In the genomic region with DNA sequence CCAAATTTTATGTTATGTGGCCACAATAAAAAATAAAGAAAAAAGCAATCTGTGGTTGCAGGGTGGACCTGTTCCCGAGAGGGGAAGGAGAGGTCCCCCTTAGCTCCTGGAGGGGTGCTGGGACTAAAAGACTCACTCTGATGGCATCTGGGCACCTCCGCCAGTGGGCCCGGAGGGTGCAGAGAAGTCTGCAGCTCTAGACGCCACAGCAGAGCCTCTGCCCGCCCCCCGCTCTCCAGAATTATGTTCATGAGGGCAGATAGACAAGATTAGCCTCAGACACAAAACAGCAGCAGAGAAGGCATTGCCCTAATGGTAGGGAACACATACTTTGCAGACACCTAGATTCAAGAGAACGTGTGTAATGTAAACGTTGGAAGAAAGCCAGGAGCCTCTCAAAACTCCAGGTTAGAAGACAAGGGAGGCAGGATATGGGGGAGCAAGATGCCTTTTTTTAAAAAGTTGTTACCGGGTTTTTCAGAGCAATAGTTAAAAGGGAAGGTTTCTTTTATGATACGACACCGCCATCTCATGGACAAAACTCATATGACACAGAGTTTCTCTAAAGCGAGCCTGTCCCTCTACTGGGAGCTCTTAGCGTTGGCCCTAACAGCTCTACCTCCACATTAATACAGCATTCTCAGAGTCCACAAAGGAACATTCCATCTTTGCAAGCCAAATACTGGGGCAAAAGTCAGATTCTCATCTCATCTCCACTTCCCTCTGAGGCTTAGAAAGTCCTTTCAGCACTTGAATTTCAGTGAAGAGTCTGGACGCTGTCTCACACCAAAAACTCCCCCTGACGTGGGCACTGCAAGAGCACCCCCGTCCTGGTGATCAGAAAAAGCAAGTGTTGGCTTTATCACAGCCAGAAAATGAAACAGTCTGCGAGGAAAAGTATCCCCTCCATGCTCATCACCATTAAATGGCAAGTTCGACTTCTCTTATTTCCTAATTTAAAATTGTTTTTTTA, we compare ENCODE assay signal across 1 cellular context.
TF ChIP-seq lines count a peak whose summit lies in the region.

No MANE protein-coding gene starts in this region.

TF ChIP-seq in GM23338, 12 proteins besides CTCF, POLR2A, EP300 and RAD21 (continued from another document):
- TF ChIP-seq, protein P1, sequence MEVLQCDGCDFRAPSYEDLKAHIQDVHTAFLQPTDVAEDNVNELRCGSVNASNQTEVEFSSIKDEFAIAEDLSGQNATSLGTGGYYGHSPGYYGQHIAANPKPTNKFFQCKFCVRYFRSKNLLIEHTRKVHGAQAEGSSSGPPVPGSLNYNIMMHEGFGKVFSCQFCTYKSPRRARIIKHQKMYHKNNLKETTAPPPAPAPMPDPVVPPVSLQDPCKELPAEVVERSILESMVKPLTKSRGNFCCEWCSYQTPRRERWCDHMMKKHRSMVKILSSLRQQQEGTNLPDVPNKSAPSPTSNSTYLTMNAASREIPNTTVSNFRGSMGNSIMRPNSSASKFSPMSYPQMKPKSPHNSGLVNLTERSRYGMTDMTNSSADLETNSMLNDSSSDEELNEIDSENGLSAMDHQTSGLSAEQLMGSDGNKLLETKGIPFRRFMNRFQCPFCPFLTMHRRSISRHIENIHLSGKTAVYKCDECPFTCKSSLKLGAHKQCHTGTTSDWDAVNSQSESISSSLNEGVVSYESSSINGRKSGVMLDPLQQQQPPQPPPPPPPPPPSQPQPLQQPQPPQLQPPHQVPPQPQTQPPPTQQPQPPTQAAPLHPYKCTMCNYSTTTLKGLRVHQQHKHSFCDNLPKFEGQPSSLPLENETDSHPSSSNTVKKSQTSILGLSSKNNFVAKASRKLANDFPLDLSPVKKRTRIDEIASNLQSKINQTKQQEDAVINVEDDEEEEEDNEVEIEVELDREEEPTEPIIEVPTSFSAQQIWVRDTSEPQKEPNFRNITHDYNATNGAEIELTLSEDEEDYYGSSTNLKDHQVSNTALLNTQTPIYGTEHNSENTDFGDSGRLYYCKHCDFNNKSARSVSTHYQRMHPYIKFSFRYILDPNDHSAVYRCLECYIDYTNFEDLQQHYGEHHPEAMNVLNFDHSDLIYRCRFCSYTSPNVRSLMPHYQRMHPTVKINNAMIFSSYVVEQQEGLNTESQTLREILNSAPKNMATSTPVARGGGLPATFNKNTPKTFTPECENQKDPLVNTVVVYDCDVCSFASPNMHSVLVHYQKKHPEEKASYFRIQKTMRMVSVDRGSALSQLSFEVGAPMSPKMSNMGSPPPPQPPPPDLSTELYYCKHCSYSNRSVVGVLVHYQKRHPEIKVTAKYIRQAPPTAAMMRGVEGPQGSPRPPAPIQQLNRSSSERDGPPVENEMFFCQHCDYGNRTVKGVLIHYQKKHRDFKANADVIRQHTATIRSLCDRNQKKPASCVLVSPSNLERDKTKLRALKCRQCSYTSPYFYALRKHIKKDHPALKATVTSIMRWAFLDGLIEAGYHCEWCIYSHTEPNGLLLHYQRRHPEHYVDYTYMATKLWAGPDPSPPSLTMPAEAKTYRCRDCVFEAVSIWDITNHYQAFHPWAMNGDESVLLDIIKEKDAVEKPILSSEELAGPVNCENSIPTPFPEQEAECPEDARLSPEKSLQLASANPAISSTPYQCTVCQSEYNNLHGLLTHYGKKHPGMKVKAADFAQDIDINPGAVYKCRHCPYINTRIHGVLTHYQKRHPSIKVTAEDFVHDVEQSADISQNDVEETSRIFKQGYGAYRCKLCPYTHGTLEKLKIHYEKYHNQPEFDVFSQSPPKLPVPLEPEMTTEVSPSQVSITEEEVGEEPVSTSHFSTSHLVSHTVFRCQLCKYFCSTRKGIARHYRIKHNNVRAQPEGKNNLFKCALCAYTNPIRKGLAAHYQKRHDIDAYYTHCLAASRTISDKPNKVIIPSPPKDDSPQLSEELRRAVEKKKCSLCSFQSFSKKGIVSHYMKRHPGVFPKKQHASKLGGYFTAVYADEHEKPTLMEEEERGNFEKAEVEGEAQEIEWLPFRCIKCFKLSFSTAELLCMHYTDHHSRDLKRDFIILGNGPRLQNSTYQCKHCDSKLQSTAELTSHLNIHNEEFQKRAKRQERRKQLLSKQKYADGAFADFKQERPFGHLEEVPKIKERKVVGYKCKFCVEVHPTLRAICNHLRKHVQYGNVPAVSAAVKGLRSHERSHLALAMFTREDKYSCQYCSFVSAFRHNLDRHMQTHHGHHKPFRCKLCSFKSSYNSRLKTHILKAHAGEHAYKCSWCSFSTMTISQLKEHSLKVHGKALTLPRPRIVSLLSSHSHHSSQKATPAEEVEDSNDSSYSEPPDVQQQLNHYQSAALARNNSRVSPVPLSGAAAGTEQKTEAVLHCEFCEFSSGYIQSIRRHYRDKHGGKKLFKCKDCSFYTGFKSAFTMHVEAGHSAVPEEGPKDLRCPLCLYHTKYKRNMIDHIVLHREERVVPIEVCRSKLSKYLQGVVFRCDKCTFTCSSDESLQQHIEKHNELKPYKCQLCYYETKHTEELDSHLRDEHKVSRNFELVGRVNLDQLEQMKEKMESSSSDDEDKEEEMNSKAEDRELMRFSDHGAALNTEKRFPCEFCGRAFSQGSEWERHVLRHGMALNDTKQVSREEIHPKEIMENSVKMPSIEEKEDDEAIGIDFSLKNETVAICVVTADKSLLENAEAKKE (CRISPR knock-in tag; IDR thresholded peaks at IDR 0.05), result no peak
- TF ChIP-seq JUNB (IDR thresholded peaks at IDR 0.05; ENCODE audit: unreplicated experiment) (no peak), EZH2 (IDR thresholded peaks at IDR 0.05; ENCODE audit: low read depth, unreplicated experiment) (no peak), CREB1 (CRISPR knock-in tag; IDR thresholded peaks at IDR 0.05; ENCODE audit: low read depth) (no peak), ZNF114 (CRISPR knock-in tag; IDR thresholded peaks at IDR 0.05) (no peak)
- TF ChIP-seq, protein P2, sequence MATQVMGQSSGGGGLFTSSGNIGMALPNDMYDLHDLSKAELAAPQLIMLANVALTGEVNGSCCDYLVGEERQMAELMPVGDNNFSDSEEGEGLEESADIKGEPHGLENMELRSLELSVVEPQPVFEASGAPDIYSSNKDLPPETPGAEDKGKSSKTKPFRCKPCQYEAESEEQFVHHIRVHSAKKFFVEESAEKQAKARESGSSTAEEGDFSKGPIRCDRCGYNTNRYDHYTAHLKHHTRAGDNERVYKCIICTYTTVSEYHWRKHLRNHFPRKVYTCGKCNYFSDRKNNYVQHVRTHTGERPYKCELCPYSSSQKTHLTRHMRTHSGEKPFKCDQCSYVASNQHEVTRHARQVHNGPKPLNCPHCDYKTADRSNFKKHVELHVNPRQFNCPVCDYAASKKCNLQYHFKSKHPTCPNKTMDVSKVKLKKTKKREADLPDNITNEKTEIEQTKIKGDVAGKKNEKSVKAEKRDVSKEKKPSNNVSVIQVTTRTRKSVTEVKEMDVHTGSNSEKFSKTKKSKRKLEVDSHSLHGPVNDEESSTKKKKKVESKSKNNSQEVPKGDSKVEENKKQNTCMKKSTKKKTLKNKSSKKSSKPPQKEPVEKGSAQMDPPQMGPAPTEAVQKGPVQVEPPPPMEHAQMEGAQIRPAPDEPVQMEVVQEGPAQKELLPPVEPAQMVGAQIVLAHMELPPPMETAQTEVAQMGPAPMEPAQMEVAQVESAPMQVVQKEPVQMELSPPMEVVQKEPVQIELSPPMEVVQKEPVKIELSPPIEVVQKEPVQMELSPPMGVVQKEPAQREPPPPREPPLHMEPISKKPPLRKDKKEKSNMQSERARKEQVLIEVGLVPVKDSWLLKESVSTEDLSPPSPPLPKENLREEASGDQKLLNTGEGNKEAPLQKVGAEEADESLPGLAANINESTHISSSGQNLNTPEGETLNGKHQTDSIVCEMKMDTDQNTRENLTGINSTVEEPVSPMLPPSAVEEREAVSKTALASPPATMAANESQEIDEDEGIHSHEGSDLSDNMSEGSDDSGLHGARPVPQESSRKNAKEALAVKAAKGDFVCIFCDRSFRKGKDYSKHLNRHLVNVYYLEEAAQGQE (IDR thresholded peaks at IDR 0.05; ENCODE audit: unreplicated experiment), result no peak
